ENCODE assay signal across 10 cellular contexts in genomic region chr12:21992823-21993222, GRCh38.
DNase-seq lines count a peak whose midpoint lies in the region; ATAC-seq, FAIRE-seq and TF ChIP-seq lines count a peak whose summit lies in the region.
"Had no signal": no experiment of that assay in that cellular context is flagged by ENCODE, and none has a peak within 500 bp of the region (broad histone marks: within the 10 kb centered on the region; RNA-seq: fewer than 3 reads in every experiment).

No MANE protein-coding gene starts in this region.

- H3K4me3 ChIP-seq in cardiac fibroblast (replicated peaks in 1 of 2; ENCODE audit: low read depth in 2 of 2, low read length in 2 of 2) = no peak overlapping the region
- H3K4me3 ChIP-seq: SJSA1 had no signal

- peak; percentile 20 for DNase-seq in EL
- DNase-seq in cardiac fibroblast (ENCODE audit: low read depth in 2 of 2) = peak; percentile 3 to 13
- DNase-seq in RCC 7860 (ENCODE audit: low spot score) = no peak
- DNase-seq in stimulated activated naive CD8-positive, alpha-beta T cell treated with anti-CD3 and anti-CD28 coated beads, Interleukin-15, amount 100 ng/mL, for 72 hours = no peak
- DNase-seq in NCI-H1105 treated with DMSO at 0.1 percent for 48 hours (lab: John Stamatoyannopoulos, UW) = no peak
- DNase-seq: stimulated activated naive CD8-positive, alpha-beta T cell treated with anti-CD3 and anti-CD28 coated beads, Interleukin-15, Interleukin-2, amounts not matched to agents 100 U/mL and 50 U/mL, for 24 hours had no signal

- H3K9me3 Mint-ChIP-seq in stimulated activated naive CD8-positive, alpha-beta T cell treated with anti-CD3 and anti-CD28 coated beads, Interleukin-15, amount 100 ng/mL, for 72 hours = no peaks in the 10 kb centered on the region

- H3K4me3 Mint-ChIP-seq in stimulated activated naive CD8-positive, alpha-beta T cell treated with anti-CD3 and anti-CD28 coated beads, Interleukin-15, amount 100 ng/mL, for 72 hours = no peak overlapping the region

- H3K4me1 Mint-ChIP-seq in stimulated activated naive CD8-positive, alpha-beta T cell treated with anti-CD3 and anti-CD28 coated beads, Interleukin-15, amount 100 ng/mL, for 72 hours = peaks cover 8% of the 10 kb centered on the region

- FAIRE-seq in RCC 7860 (lab: Jason Lieb, UNC) = no peak

- no peak overlapping the region for H3K27ac Mint-ChIP-seq in stimulated activated naive CD8-positive, alpha-beta T cell treated with anti-CD3 and anti-CD28 coated beads, Interleukin-15, amount 100 ng/mL, for 72 hours

- TF ChIP-seq CTCF in cardiac fibroblast (IDR thresholded peaks at IDR 0.05; ENCODE audit: low read depth, low read length) = no peak

- ATAC-seq in GM19452 (IDR thresholded peaks at IDR 0.05; ENCODE audit: unreplicated experiment) = peak; percentile 50
- peak; percentile 41 for ATAC-seq in HG03442 (IDR thresholded peaks at IDR 0.05; ENCODE audit: unreplicated experiment)
- no peak for ATAC-seq in GM18519 (IDR thresholded peaks at IDR 0.05; ENCODE audit: low FRiP score, unreplicated experiment)
- no peak for ATAC-seq in stimulated activated naive CD8-positive, alpha-beta T cell treated with anti-CD3 and anti-CD28 coated beads, Interleukin-15, amount 100 ng/mL, for 72 hours
- ATAC-seq: stimulated activated naive CD8-positive, alpha-beta T cell treated with anti-CD3 and anti-CD28 coated beads, Interleukin-15, Interleukin-2, amounts not matched to agents 100 U/mL and 50 U/mL, for 24 hours had no signal

- peaks cover 4% of the 10 kb centered on the region for H3K27me3 Mint-ChIP-seq in stimulated activated naive CD8-positive, alpha-beta T cell treated with anti-CD3 and anti-CD28 coated beads, Interleukin-15, amount 100 ng/mL, for 72 hours

Comparison
In these comparisons a context has a peak if more than half of its experiments do, and no peak if none do; other contexts are left out.
1. DNase-seq: peak in EL (single experiment) and cardiac fibroblast (2 of 2); none in RCC 7860 (single experiment), stimulated activated naive CD8-positive, alpha-beta T cell treated with anti-CD3 and anti-CD28 coated beads, Interleukin-15, amount 100 ng/mL, for 72 hours (0 of 2) and NCI-H1105 treated with DMSO at 0.1 percent for 48 hours (single experiment).
2. ATAC-seq: peak in GM19452 (single experiment) and HG03442 (single experiment); none in GM18519 (single experiment) and stimulated activated naive CD8-positive, alpha-beta T cell treated with anti-CD3 and anti-CD28 coated beads, Interleukin-15, amount 100 ng/mL, for 72 hours (single experiment).